ENCODE assay signal across 8 cellular contexts in the genomic region with DNA sequence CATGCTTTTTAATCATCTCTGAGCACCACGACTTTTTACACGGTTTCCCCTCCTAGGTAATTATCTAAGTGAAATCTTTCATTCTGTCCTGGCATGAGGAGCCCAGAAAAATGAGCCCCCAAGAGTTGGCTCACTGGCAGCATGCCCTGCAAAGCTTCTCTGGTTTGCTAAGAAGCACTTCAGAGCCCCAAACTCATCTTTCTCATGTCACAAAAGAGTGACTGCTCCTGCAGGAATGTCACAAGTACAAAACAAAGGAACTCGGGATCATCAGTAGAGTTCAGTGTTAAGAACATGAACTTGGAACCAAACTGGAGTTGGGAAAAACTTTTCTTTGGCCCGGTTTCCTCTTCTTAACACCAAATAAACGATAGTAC.
DNase-seq lines count a peak whose midpoint lies in the region; ATAC-seq and TF ChIP-seq lines count a peak whose summit lies in the region.

No MANE protein-coding gene starts in this region.

- no peak for TF ChIP-seq POLR2A in GM18505 (IDR thresholded peaks at IDR 0.05; ENCODE audit: borderline replicate concordance, extremely low read depth, insufficient read depth, insufficient read length)

- no peaks in the 10 kb centered on the region for H3K9me3 ChIP-seq in SK-N-MC (ENCODE audit: low read depth, low read length)

- 0 out of 2 replicates have a peak overlapping the region, but pooled peaks have one; percentile 4 for H3K27ac ChIP-seq in SK-N-MC

- peak overlapping the region; percentile 69 for H3K9ac ChIP-seq in SK-N-MC (ENCODE audit: insufficient read length)

- DNase-seq in ELR (ENCODE audit: low read depth) (peak; percentile 50), SK-N-MC (ENCODE audit: low read depth, low spot score) (no peak), fibroblast of villous mesenchyme (ENCODE audit: low read depth) (no peak), renal cortical epithelial cell (ENCODE audit: low read depth) (peak; percentile 36), DMS153 (lab: John Stamatoyannopoulos, UW) (no peak)

- TF ChIP-seq CTCF in fibroblast of villous mesenchyme (IDR thresholded peaks at IDR 0.05; ENCODE audit: insufficient read depth, low read depth, low read length) = no peak

- no peak for ATAC-seq in GM18505 (IDR thresholded peaks at IDR 0.05; ENCODE audit: unreplicated experiment)
- ATAC-seq in GM21528 (IDR thresholded peaks at IDR 0.05; ENCODE audit: low FRiP score, unreplicated experiment) = no peak
- ATAC-seq in GM18858 (IDR thresholded peaks at IDR 0.05; ENCODE audit: unreplicated experiment) = no peak

- H3K4me3 ChIP-seq in SK-N-MC (peak overlapping the region; percentile 75), fibroblast of villous mesenchyme (ENCODE audit: low read depth, low read length) (peak overlapping the region; percentile 71)

- no peaks in the 10 kb centered on the region for H3K36me3 ChIP-seq in SK-N-MC (ENCODE audit: insufficient read depth, low read length)

Comparison
In these comparisons a context has a peak if more than half of its experiments do, and no peak if none do; other contexts are left out.
1. DNase-seq: peak in ELR (single experiment) and renal cortical epithelial cell (single experiment); none in SK-N-MC (single experiment), fibroblast of villous mesenchyme (single experiment) and DMS153 (single experiment).